Comparison of ENCODE assay signal across 23 cellular contexts in the genomic region with DNA sequence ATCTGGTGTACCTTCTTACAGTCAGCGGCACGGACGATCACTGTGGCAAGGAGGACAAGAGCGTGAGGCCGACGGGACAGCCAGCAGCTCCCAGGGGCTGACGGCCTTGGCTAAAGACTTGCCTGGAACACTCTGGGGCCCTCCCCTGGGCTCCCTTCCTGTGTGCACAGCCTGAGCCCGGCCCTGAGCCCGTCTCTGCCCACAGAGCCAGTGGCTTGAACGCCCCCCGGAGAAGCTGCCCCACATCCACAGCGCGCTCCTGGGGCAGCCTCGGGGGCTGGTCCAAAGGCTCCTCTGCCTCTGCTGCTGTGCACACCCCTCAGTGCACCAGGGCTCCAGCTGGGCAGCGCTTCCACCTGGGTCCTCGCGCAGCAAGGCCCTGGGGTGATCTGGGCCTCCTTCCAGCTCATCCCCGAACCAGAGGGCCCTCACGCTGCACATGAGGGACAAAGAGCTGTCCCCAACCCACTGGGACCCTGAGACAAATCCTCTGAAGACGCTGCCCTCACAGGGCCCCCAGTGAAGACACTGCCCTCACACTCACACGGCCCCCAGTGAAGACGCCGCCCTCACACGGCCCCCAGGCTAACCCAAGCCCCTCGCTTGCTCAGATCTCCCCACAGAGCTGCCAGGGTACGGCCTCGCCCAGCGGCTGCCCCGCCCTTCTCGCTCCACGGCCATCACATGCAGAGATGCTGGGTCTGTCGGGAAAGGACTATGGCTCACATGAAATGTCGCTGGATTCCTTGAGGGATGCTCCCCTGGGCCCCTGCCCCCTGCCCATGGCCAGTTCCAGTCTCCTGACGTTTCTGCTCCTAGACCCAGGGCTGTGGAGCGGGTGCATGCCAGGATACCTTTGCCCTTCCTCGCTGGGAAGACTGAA. TPM values are rescaled to one million over a fixed set of nuclear protein-coding genes. Genes with fewer than 3 reads are reported as not detected.
"Had no signal": no experiment of that assay in that cellular context is flagged by ENCODE, and none has a peak within 500 bp of the region (broad histone marks: within the 10 kb centered on the region; RNA-seq: fewer than 3 reads in every experiment).

No MANE protein-coding gene starts in this region.

- H3K4me1 ChIP-seq: foreskin keratinocyte, pancreas had no signal

- DNase-seq: activated CD4-positive, alpha-beta T cell treated with anti-CD3 and anti-CD28 coated beads for 36 hours; activated CD4-positive, CD25-positive, alpha-beta regulatory T cell; activated effector memory CD4-positive, alpha-beta T cell treated with Interleukin-2 at 50 U/mL for 16 hours; activated naive CD4-positive, alpha-beta T cell treated with Interleukin-2 at 50 U/mL for 16 hours; brain microvascular endothelial cell; caudate nucleus; foreskin keratinocyte; heart left ventricle; hypothalamus; immature natural killer cell; kidney glomerular epithelial cell; psoas muscle; stimulated activated naive CD4-positive, alpha-beta T cell; T-helper 1 cell had no signal

- H3K36me3 Mint-ChIP-seq: immature natural killer cell had no signal

- H3K27ac Mint-ChIP-seq: activated CD4-positive, alpha-beta T cell treated with anti-CD3 and anti-CD28 coated beads for 36 hours; activated naive CD8-positive, alpha-beta T cell; immature natural killer cell; nephron had no signal

- H3K4me3 Mint-ChIP-seq: activated CD4-positive, alpha-beta T cell treated with anti-CD3 and anti-CD28 coated beads for 36 hours; activated naive CD8-positive, alpha-beta T cell; immature natural killer cell; nephron had no signal

- H3K27ac ChIP-seq: ascending aorta, brain microvascular endothelial cell, esophagus muscularis mucosa, foreskin keratinocyte, heart left ventricle, pancreas, psoas muscle, tibial nerve had no signal

- H3K9me3 ChIP-seq: ascending aorta, esophagus muscularis mucosa, heart left ventricle, mucosa of descending colon, pancreas, psoas muscle, tibial nerve had no signal

- H3K27me3 ChIP-seq: ascending aorta, brain microvascular endothelial cell, esophagus muscularis mucosa, foreskin keratinocyte, heart left ventricle, pancreas, tibial nerve had no signal

- ATAC-seq: activated CD4-positive, alpha-beta T cell treated with anti-CD3 and anti-CD28 coated beads for 36 hours; foreskin keratinocyte; heart left ventricle; left lobe of liver; mucosa of descending colon; pancreas; psoas muscle had no signal

- H3K27me3 Mint-ChIP-seq: activated CD4-positive, alpha-beta T cell treated with anti-CD3 and anti-CD28 coated beads for 36 hours; activated naive CD8-positive, alpha-beta T cell had no signal

- H3K4me3 ChIP-seq: ascending aorta, esophagus muscularis mucosa, heart left ventricle, lung, mucosa of descending colon, pancreas, psoas muscle, tibial nerve had no signal

- FAIRE-seq: pancreas had no signal

RNA-seq across cellular contexts. Expression of a gene that starts 22.2 kb away (rescaled TPM):
- total RNA-seq: psoas muscle had no signal
